In genomic region chr19:46385636-46386035, GRCh38 we compare ENCODE assay signal across 20 cellular contexts. TPM values are rescaled to one million over a fixed set of nuclear protein-coding genes. Genes with fewer than 3 reads are reported as not detected.
DNase-seq lines count a peak whose midpoint lies in the region; ATAC-seq and TF ChIP-seq lines count a peak whose summit lies in the region.
"Had no signal": no experiment of that assay in that cellular context is flagged by ENCODE, and none has a peak within 500 bp of the region (broad histone marks: within the 10 kb centered on the region; RNA-seq: fewer than 3 reads in every experiment).

No MANE protein-coding gene starts in this region.

- ATAC-seq in activated CD8-positive, alpha-beta memory T cell treated with anti-CD3 and anti-CD28 coated beads, Interleukin-2, amount 10 ng/mL, durations not matched to agents 7 days and 5 days: no peak
- no peak for ATAC-seq in GM23338
- ATAC-seq in central memory CD8-positive, alpha-beta T cell (replicated peaks; ENCODE audit: extremely low read depth, poor library complexity, severe bottlenecking): no peak

- H3K27ac Mint-ChIP-seq in activated CD8-positive, alpha-beta memory T cell treated with anti-CD3 and anti-CD28 coated beads, Interleukin-2, amount 10 ng/mL, durations not matched to agents 7 days and 5 days: peak overlapping the region; percentile 1
- H3K27ac Mint-ChIP-seq in GM23338: peak overlapping the region; percentile 56; the same call in 1 of the 2 replicates
- peak overlapping the region; percentile 13 for H3K27ac Mint-ChIP-seq in central memory CD8-positive, alpha-beta T cell (ENCODE audit: low read depth)

- H3K27ac ChIP-seq in GM23338 (ENCODE audit: low read depth): no peak overlapping the region
- no peak overlapping the region for H3K27ac ChIP-seq in sigmoid colon
- H3K27ac ChIP-seq in GM23248: no peak overlapping the region

- no peaks in the 10 kb centered on the region for H3K27me3 Mint-ChIP-seq in activated CD8-positive, alpha-beta memory T cell treated with anti-CD3 and anti-CD28 coated beads, Interleukin-2, amount 10 ng/mL, durations not matched to agents 7 days and 5 days
- peaks cover 6% of the 10 kb centered on the region for H3K27me3 Mint-ChIP-seq in GM23338 (ENCODE audit: insufficient read depth, low read depth, poor library complexity)
- H3K27me3 Mint-ChIP-seq in central memory CD8-positive, alpha-beta T cell: no peaks in the 10 kb centered on the region

- H4K20me1 ChIP-seq in GM23338 (replicated peaks; ENCODE audit: insufficient read depth) (peaks cover 11% of the 10 kb centered on the region; the same call in 1 of the 2 replicates), GM23248 (ENCODE audit: insufficient read depth) (no peaks in the 10 kb centered on the region)

- H3K9me3 ChIP-seq in sigmoid colon (no peaks in the 10 kb centered on the region), GM23248 (ENCODE audit: low read depth) (no peaks in the 10 kb centered on the region)

- H3K4me3 ChIP-seq in GM23338 (no peak overlapping the region), sigmoid colon (no peak overlapping the region), GM23248 (no peak overlapping the region)
- H3K4me3 ChIP-seq: MG63 had no signal

- intact Hi-C loops in sigmoid colon (cut with DNase I): no loop called here

- H3K9ac ChIP-seq in GM23248: no peak overlapping the region

- no peak for TF ChIP-seq EP300 in sigmoid colon (IDR thresholded peaks at IDR 0.05)

- DNase-seq in activated CD8-positive, alpha-beta memory T cell treated with anti-CD3 and anti-CD28 coated beads, Interleukin-2, amount 10 ng/mL, durations not matched to agents 7 days and 5 days: no peak
- DNase-seq in activated CD8-positive, alpha-beta memory T cell treated with anti-CD3 and anti-CD28 coated beads, Interleukin-2, amount 50 U/mL, for 4 hours: no peak
- no peak for DNase-seq in GM23338 (ENCODE audit: low spot score)
- DNase-seq in central memory CD8-positive, alpha-beta T cell (ENCODE audit: low spot score in 2 of 2): no peak
- DNase-seq in sigmoid colon: peak; percentile 19
- DNase-seq in globus pallidus (ENCODE audit: low spot score): no peak
- no peak for DNase-seq in cortex of kidney (lab: John Stamatoyannopoulos, UW)
- no peak for DNase-seq in GM23248
- DNase-seq: C1 segment of cervical spinal cord, DMS153, EL, MG63, NCI-H1417, NCI-H1930, NCI-H2171 treated with DMSO at 0.1 percent for 48 hours, NCI-H82, Right ventricle myocardium superior had no signal

- H3K79me2 ChIP-seq in GM23338 (replicated peaks; ENCODE audit: insufficient read depth) (peaks cover 9% of the 10 kb centered on the region), GM23248 (ENCODE audit: insufficient read depth) (peaks cover 23% of the 10 kb centered on the region)

- 88 to 93% methylated on average over 11 of the region's 11 CpGs for WGBS in sigmoid colon, 2 donors
- 76 to 79% methylated on average over 11 of the region's 11 CpGs for WGBS in GM23248 (ENCODE audit: low coverage in 1 of 2, low lambda C conversion rate in 2 of 2, missing lambda C conversion rate in 2 of 2), 2 experiments

- H3K27me3 ChIP-seq in GM23338 (ENCODE audit: insufficient read depth) (no peaks in the 10 kb centered on the region), sigmoid colon (no peaks in the 10 kb centered on the region), GM23248 (replicated peaks; ENCODE audit: insufficient read depth) (no peaks in the 10 kb centered on the region)
- H3K27me3 ChIP-seq: MG63 had no signal

- H3K4me1 ChIP-seq in GM23338 (ENCODE audit: insufficient read depth): no peaks in the 10 kb centered on the region
- H3K4me1 ChIP-seq in sigmoid colon: peaks cover 0 to 9% (median 0%) of the 10 kb centered on the region in 4 donors
- no peaks in the 10 kb centered on the region for H3K4me1 ChIP-seq in GM23248 (ENCODE audit: insufficient read depth)

- no peak for TF ChIP-seq CTCF in GM23338 (conservative IDR thresholded peaks at IDR 0.05; ENCODE audit: low read depth in 2 of 2)
- TF ChIP-seq CTCF in sigmoid colon (IDR thresholded peaks at IDR 0.05): no peak

- TF ChIP-seq POLR2A in sigmoid colon (IDR thresholded peaks at IDR 0.05): no peak

- peaks cover 60% of the 10 kb centered on the region for H3K36me3 Mint-ChIP-seq in activated CD8-positive, alpha-beta memory T cell treated with anti-CD3 and anti-CD28 coated beads, Interleukin-2, amount 10 ng/mL, durations not matched to agents 7 days and 5 days
- H3K36me3 Mint-ChIP-seq in GM23338 (ENCODE audit: low read depth): peaks cover 83% of the 10 kb centered on the region
- H3K36me3 Mint-ChIP-seq in central memory CD8-positive, alpha-beta T cell (ENCODE audit: insufficient read depth): peaks cover 36% of the 10 kb centered on the region

- H3K9me2 ChIP-seq in GM23338 (ENCODE audit: insufficient read depth) (no peaks in the 10 kb centered on the region), GM23248 (ENCODE audit: insufficient read depth) (no peaks in the 10 kb centered on the region)

- H3K4me1 Mint-ChIP-seq in activated CD8-positive, alpha-beta memory T cell treated with anti-CD3 and anti-CD28 coated beads, Interleukin-2, amount 10 ng/mL, durations not matched to agents 7 days and 5 days: no peaks in the 10 kb centered on the region
- H3K4me1 Mint-ChIP-seq in GM23338: no peaks in the 10 kb centered on the region
- peaks cover 9% of the 10 kb centered on the region for H3K4me1 Mint-ChIP-seq in central memory CD8-positive, alpha-beta T cell

- H3K4me3 Mint-ChIP-seq in activated CD8-positive, alpha-beta memory T cell treated with anti-CD3 and anti-CD28 coated beads, Interleukin-2, amount 10 ng/mL, durations not matched to agents 7 days and 5 days: no peak overlapping the region
- H3K4me3 Mint-ChIP-seq in GM23338: no peak overlapping the region; the same call in 2 of the 3 replicates
- no peak overlapping the region for H3K4me3 Mint-ChIP-seq in central memory CD8-positive, alpha-beta T cell

- H3K36me3 ChIP-seq in GM23338 (ENCODE audit: insufficient read depth) (peaks cover 5% of the 10 kb centered on the region), sigmoid colon (peaks cover 36 to 87% (median 67%) of the 10 kb centered on the region in 4 donors), GM23248 (ENCODE audit: low read depth) (peaks cover 26% of the 10 kb centered on the region; the same call in 1 of the 2 replicates)

- no peak overlapping the region for H2AFZ ChIP-seq in GM23338
- no peak overlapping the region for H2AFZ ChIP-seq in GM23248

- in situ Hi-C loops in GM23248 (cut with MboI): no loop called here

- CTCF ChIA-PET in activated CD8-positive, alpha-beta memory T cell treated with anti-CD3 and anti-CD28 coated beads, Interleukin-2, amount 10 ng/mL, durations not matched to agents 7 days and 5 days (lab: Charles Lee): interaction anchor here (0.7 to 3.3 kb wide), 2 partner anchors 10 to 36 kb away, joined by 3 to 20 read pairs; no protein-coding TSS in a partner anchor

- no peaks in the 10 kb centered on the region for H3F3A ChIP-seq in GM23338 (replicated peaks; ENCODE audit: low read depth)
- H3F3A ChIP-seq in GM23248 (ENCODE audit: insufficient read depth): no peaks in the 10 kb centered on the region

- no peaks in the 10 kb centered on the region for H3K9me3 Mint-ChIP-seq in activated CD8-positive, alpha-beta memory T cell treated with anti-CD3 and anti-CD28 coated beads, Interleukin-2, amount 10 ng/mL, durations not matched to agents 7 days and 5 days (ENCODE audit: low read depth)
- H3K9me3 Mint-ChIP-seq in GM23338: no peaks in the 10 kb centered on the region
- no peaks in the 10 kb centered on the region for H3K9me3 Mint-ChIP-seq in central memory CD8-positive, alpha-beta T cell

- H3K4me2 ChIP-seq in GM23338 (no peak overlapping the region), GM23248 (ENCODE audit: unreplicated experiment) (no peak overlapping the region)

RNA-seq across cellular contexts. Expression of gene CCDC8, which starts 27.7 kb away (rescaled TPM):
- not detected for total RNA-seq in activated CD8-positive, alpha-beta memory T cell treated with anti-CD3 and anti-CD28 coated beads, Interleukin-2, amount 10 ng/mL, durations not matched to agents 7 days and 5 days
- 16.5 and 17.4 TPM in 2 replicates for total RNA-seq in GM23338 (2014; rRNA removed; shearing (Covaris generic))
- polyA plus RNA-seq in GM23338 (2016; fragmentation: Nextera tagmentation; extraction: Ambion mirVana) (5.6 and 6.0 TPM in 2 replicates), sigmoid colon (1 to 10 TPM in 2 of 3 donors, under 1 TPM in 1; 0.69 to 2.4 (median 1.9) TPM), GM23248 (2016; fragmentation: Nextera tagmentation; extraction: Ambion mirVana) (5.5 and 6.0 TPM in 2 replicates)
- total RNA-seq in sigmoid colon: 1 to 10 TPM; 3.5 to 6.1 (median 5.2) TPM
- total RNA-seq in GM23248 (2014; rRNA removed; shearing (Covaris generic)): 8.9 and 10.1 TPM in 2 replicates
- total RNA-seq: A172, H4, NCI-H460 had no signal

RNA-seq across cellular contexts. Expression of gene PPP5C, which starts 38.7 kb away (rescaled TPM):
- 100 to 1,000 TPM in 1 of 2 experiments, 10 to 100 TPM in 1; 99.2 to 110 TPM for total RNA-seq in activated CD8-positive, alpha-beta memory T cell treated with anti-CD3 and anti-CD28 coated beads, Interleukin-2, amount 10 ng/mL, durations not matched to agents 7 days and 5 days
- total RNA-seq in GM23338 (2014; rRNA removed; shearing (Covaris generic)): 111 and 123 TPM in 2 replicates
- polyA plus RNA-seq in GM23338 (2016; fragmentation: Nextera tagmentation; extraction: Ambion mirVana) (45.3 and 51.6 TPM in 2 replicates), sigmoid colon (10 to 100 TPM; 27.6 to 62.3 (median 37.7) TPM), GM23248 (2016; fragmentation: Nextera tagmentation; extraction: Ambion mirVana) (47.3 and 48.7 TPM in 2 replicates)
- total RNA-seq in sigmoid colon: 10 to 100 TPM; 37.1 to 61.5 (median 46.5) TPM
- total RNA-seq in GM23248 (2014; rRNA removed; shearing (Covaris generic)): 56.4 and 60.8 TPM in 2 replicates

RNA-seq across cellular contexts. Expression of gene PNMA8C, which starts 43.1 kb away (rescaled TPM):
- not detected for total RNA-seq in activated CD8-positive, alpha-beta memory T cell treated with anti-CD3 and anti-CD28 coated beads, Interleukin-2, amount 10 ng/mL, durations not matched to agents 7 days and 5 days
- total RNA-seq in GM23338 (2014; rRNA removed; shearing (Covaris generic)): 2.3 and 2.6 TPM in 2 replicates
- polyA plus RNA-seq in GM23338 (2016; fragmentation: Nextera tagmentation; extraction: Ambion mirVana) (0.44 and 0.59 TPM in 2 replicates), sigmoid colon (under 1 TPM in 2 of 3 donors, not detected in 1; 0.23 to 0.25 TPM), GM23248 (2016; fragmentation: Nextera tagmentation; extraction: Ambion mirVana) (not detected in 2 replicates)
- under 1 TPM in 3 of 4 donors, not detected in 1; 0.27 to 0.36 (median 0.28) TPM for total RNA-seq in sigmoid colon
- not detected in 2 replicates for total RNA-seq in GM23248 (2014; rRNA removed; shearing (Covaris generic))
- total RNA-seq: A172, H4, NCI-H460, Right ventricle myocardium superior had no signal

Comparison
In these comparisons a context has a peak if more than half of its experiments do, and no peak if none do; other contexts are left out.
1. H3K27ac Mint-ChIP-seq: peak in every context shown above with its lines; median percentile 56 in GM23338; 13 in central memory CD8-positive, alpha-beta T cell; 1 in activated CD8-positive, alpha-beta memory T cell treated with anti-CD3 and anti-CD28 coated beads, Interleukin-2, amount 10 ng/mL, durations not matched to agents 7 days and 5 days.